ENCODE assay signal across 19 cellular contexts in the genomic region with DNA sequence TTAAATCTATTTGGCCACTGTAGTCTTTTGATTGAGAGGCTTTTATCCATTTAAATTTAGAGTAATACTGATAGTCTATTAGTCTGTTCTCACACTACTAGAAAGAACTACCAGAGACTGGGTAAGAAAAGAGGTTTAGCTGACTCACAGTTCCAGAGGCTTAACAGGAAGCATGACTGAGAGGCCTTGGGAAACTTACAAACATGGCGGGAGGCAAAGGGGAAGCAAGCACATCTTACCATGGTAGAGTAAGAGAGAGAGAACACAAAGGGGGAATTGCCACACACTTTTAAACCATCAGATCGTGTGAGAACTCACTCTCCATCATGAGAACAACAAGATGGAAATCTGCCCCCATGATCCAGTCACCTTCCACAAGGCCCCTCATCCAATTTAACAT.
DNase-seq lines count a peak whose midpoint lies in the region; ATAC-seq, FAIRE-seq and TF ChIP-seq lines count a peak whose summit lies in the region.
"Had no signal": no experiment of that assay in that cellular context is flagged by ENCODE, and none has a peak within 500 bp of the region (broad histone marks: within the 10 kb centered on the region; RNA-seq: fewer than 3 reads in every experiment).

No MANE protein-coding gene starts in this region.

- no peaks in the 10 kb centered on the region for H3K27me3 ChIP-seq in IMR-90 (ENCODE audit: control insufficient read depth, insufficient read depth, low read length)
- H3K27me3 ChIP-seq: testis had no signal

- POLR2A ChIA-PET in IMR-90 (lab: Charles Lee; ENCODE audit: unreplicated experiment), result no interaction called here

- H4K8ac ChIP-seq in IMR-90 (ENCODE audit: low read depth in 2 of 2, low read length in 2 of 2), result no peak overlapping the region

- H3K4me2 ChIP-seq in IMR-90 (ENCODE audit: low read depth, low read length), result no peak overlapping the region

- H3K9ac ChIP-seq in IMR-90 (ENCODE audit: low read depth, low read length), result no peak overlapping the region

- WGBS in IMR-90 (ENCODE audit: extremely low coverage in 2 of 2, insufficient read length in 1 of 2), 2 experiments, result no CpG with 5 or more reads among the region's 2 CpGs

- intact Hi-C loops in IMR-90 (cut with micrococcal nuclease) (no loop called here), Right ventricle myocardium superior (cut with DNase I) (no loop called here)

- peak overlapping the region; percentile 73 for H3K4ac ChIP-seq in IMR-90 (ENCODE audit: low read depth, low read length)

- H3K4me3 Mint-ChIP-seq in activated T-cell treated with anti-CD3 and anti-CD28 coated beads, Interleukin-2, amount 50 U/mL, for 24 hours, result no peak overlapping the region
- H3K4me3 Mint-ChIP-seq: activated naive CD4-positive, alpha-beta T cell treated with anti-CD3 and anti-CD28 coated beads for 36 hours; naive thymus-derived CD4-positive, alpha-beta T cell had no signal

- H3K27ac Mint-ChIP-seq in activated T-cell treated with anti-CD3 and anti-CD28 coated beads, Interleukin-2, amount 50 U/mL, for 24 hours, result no peak overlapping the region
- H3K27ac Mint-ChIP-seq: activated naive CD4-positive, alpha-beta T cell treated with anti-CD3 and anti-CD28 coated beads for 36 hours; naive thymus-derived CD4-positive, alpha-beta T cell had no signal

- no peaks in the 10 kb centered on the region for H3K36me3 Mint-ChIP-seq in activated T-cell treated with anti-CD3 and anti-CD28 coated beads, Interleukin-2, amount 50 U/mL, for 24 hours (ENCODE audit: low read depth)
- H3K36me3 Mint-ChIP-seq: naive thymus-derived CD4-positive, alpha-beta T cell had no signal

- H3K9me3 Mint-ChIP-seq in activated T-cell treated with anti-CD3 and anti-CD28 coated beads, Interleukin-2, amount 50 U/mL, for 24 hours, result no peaks in the 10 kb centered on the region

- CTCF ChIA-PET in IMR-90 (lab: Yijun Ruan, JAX), result no interaction called here

- H3K27me3 Mint-ChIP-seq in activated T-cell treated with anti-CD3 and anti-CD28 coated beads, Interleukin-2, amount 50 U/mL, for 24 hours, result no peaks in the 10 kb centered on the region
- H3K27me3 Mint-ChIP-seq: naive thymus-derived CD4-positive, alpha-beta T cell had no signal

- peaks cover 8% of the 10 kb centered on the region for H3K4me1 ChIP-seq in IMR-90 (ENCODE audit: control insufficient read depth, insufficient read depth, low read length)
- H3K4me1 ChIP-seq: testis had no signal

- peaks cover 14% of the 10 kb centered on the region for H3K9me1 ChIP-seq in IMR-90 (ENCODE audit: insufficient read depth, low read length)

- H2AK5ac ChIP-seq in IMR-90 (ENCODE audit: low read depth, low read length), result 0 out of 2 replicates have a peak overlapping the region, but pooled peaks have one; percentile 10

- H2AK9ac ChIP-seq in IMR-90 (replicated peaks; ENCODE audit: low read depth, low read length, poor library complexity), result no peak overlapping the region

- H3K79me1 ChIP-seq in IMR-90 (ENCODE audit: low read depth in 1 of 2, low read length in 2 of 2), result no peaks in the 10 kb centered on the region

- H3K27ac ChIP-seq in IMR-90 (ENCODE audit: insufficient read depth, low read length), result no peak overlapping the region
- H3K27ac ChIP-seq: testis had no signal

- peak overlapping the region; percentile 36; the same call in 1 of the 2 replicates for H4K5ac ChIP-seq in IMR-90 (ENCODE audit: low read depth, low read length)

- TF ChIP-seq CTCF in IMR-90 (conservative IDR thresholded peaks at IDR 0.05; ENCODE audit: low read depth, low read length), result no peak

- FAIRE-seq in urothelium cell line (lab: Jason Lieb, UNC), result no peak

- dilution Hi-C loops in IMR-90 (cut with HindIII; ENCODE audit: low sequenced_read_pairs, unreplicated experiment), result no loop called here

- H2BK5ac ChIP-seq in IMR-90 (ENCODE audit: low read depth, low read length, poor library complexity, severe bottlenecking), result peak overlapping the region; percentile 45

- no peak overlapping the region for H3K14ac ChIP-seq in IMR-90 (replicated peaks; ENCODE audit: low read depth, low read length)

- H3K56ac ChIP-seq in IMR-90 (ENCODE audit: extremely low read depth, insufficient read depth, low read length), result no peak overlapping the region

- in situ Hi-C loops in IMR-90 (cut with MboI; ENCODE audit: low sequenced_read_pairs), result no loop called here

- no TSS peak for BruUV-seq in IMR-90 (replicated peaks; lab: Mats Ljungman, UMichigan)

- H4K91ac ChIP-seq in IMR-90 (ENCODE audit: insufficient read depth, low read depth, low read length), result no peak overlapping the region

- peaks cover 3% of the 10 kb centered on the region; the same call in 1 of the 2 replicates for H3K9me3 ChIP-seq in IMR-90 (ENCODE audit: control insufficient read depth, insufficient read depth, low read length)
- H3K9me3 ChIP-seq: testis had no signal

- peak overlapping the region; percentile 41; the same call in 1 of the 2 replicates for H3K18ac ChIP-seq in IMR-90 (ENCODE audit: low read depth, low read length)

- no peak overlapping the region for H2BK15ac ChIP-seq in IMR-90 (ENCODE audit: low read depth, low read length)

- H2BK120ac ChIP-seq in IMR-90 (ENCODE audit: low read depth, low read length), result peak overlapping the region; percentile 77

- TF ChIP-seq POLR2A in IMR-90 (IDR thresholded peaks at IDR 0.05; ENCODE audit: low read depth, low read length), result no peak

- no peaks in the 10 kb centered on the region for H3K4me1 Mint-ChIP-seq in activated T-cell treated with anti-CD3 and anti-CD28 coated beads, Interleukin-2, amount 50 U/mL, for 24 hours (ENCODE audit: low read depth)
- H3K4me1 Mint-ChIP-seq: naive thymus-derived CD4-positive, alpha-beta T cell had no signal

- peak overlapping the region; percentile 32; the same call in 1 of the 2 replicates for H3K23ac ChIP-seq in IMR-90 (ENCODE audit: low read depth, low read length)

- no peak overlapping the region for H2BK20ac ChIP-seq in IMR-90 (ENCODE audit: low read depth, low read length)

- H3K4me3 ChIP-seq in IMR-90 (ENCODE audit: insufficient read depth, low read depth, low read length), result no peak overlapping the region
- H3K4me3 ChIP-seq: testis had no signal

- DNase-seq in DMS53 treated with DMSO at 0.1 percent for 48 hours (lab: John Stamatoyannopoulos, UW; ENCODE audit: unreplicated experiment) (peak; percentile 64), IMR-90 (peak; percentile 52), SKM-1 (lab: John Stamatoyannopoulos, UW; ENCODE audit: unreplicated experiment) (peak; percentile 40), iris pigment epithelial cell (ENCODE audit: low read depth) (peak; percentile 88), urothelium cell line (ENCODE audit: low spot score) (no peak), Right ventricle myocardium superior (no peak)
- no peak for DNase-seq in activated T-cell treated with anti-CD3 and anti-CD28 coated beads, Interleukin-2, amount 50 U/mL, for 24 hours
- DNase-seq: activated CD4-positive, alpha-beta T cell treated with anti-CD3 and anti-CD28 coated beads, Interleukin-2, amount 50 U/mL, for 1 hour; activated naive CD4-positive, alpha-beta T cell treated with anti-CD3 and anti-CD28 coated beads for 36 hours; AML-193; Calu3; cortex of kidney; glutamatergic neuron; naive thymus-derived CD4-positive, alpha-beta T cell; NCI-H1694 treated with DMSO at 0.1 percent for 48 hours; small intestine; testis had no signal

- no peak overlapping the region for H2AFZ ChIP-seq in IMR-90 (replicated peaks; ENCODE audit: low read length, poor library complexity)

- H3K36me3 ChIP-seq in IMR-90 (ENCODE audit: control insufficient read depth, insufficient read depth, low read length), result no peaks in the 10 kb centered on the region

- H4K20me1 ChIP-seq in IMR-90 (ENCODE audit: insufficient read depth, low read length), result no peaks in the 10 kb centered on the region

- no peak for TF ChIP-seq RAD21 in IMR-90 (IDR thresholded peaks at IDR 0.05; ENCODE audit: low read length)

- no peak for ATAC-seq in IMR-90 (ENCODE audit: low read depth)
- ATAC-seq in GM19397 (IDR thresholded peaks at IDR 0.05; ENCODE audit: unreplicated experiment), result no peak
- no peak for ATAC-seq in Right ventricle myocardium superior (ENCODE audit: poor library complexity)
- ATAC-seq: naive thymus-derived CD4-positive, alpha-beta T cell; SK-N-SH treated with all-trans-retinoic acid at 6 μM for 48 hours had no signal

TF ChIP-seq in IMR-90, 13 proteins besides CTCF, POLR2A, EP300 and RAD21:
- TF ChIP-seq RFX5 (IDR thresholded peaks at IDR 0.05; ENCODE audit: low read depth, low read length), result no peak
- no peak for TF ChIP-seq CHD1 (IDR thresholded peaks at IDR 0.05; ENCODE audit: low read depth, low read length)
- TF ChIP-seq MXI1 (IDR thresholded peaks at IDR 0.05; ENCODE audit: borderline replicate concordance, low read depth, low read length), result no peak
- TF ChIP-seq MAFK (IDR thresholded peaks at IDR 0.05; ENCODE audit: low read depth, low read length), result no peak
- TF ChIP-seq NFE2L2 (IDR thresholded peaks at IDR 0.05; ENCODE audit: low read depth, low read length), result no peak
- no peak for TF ChIP-seq BHLHE40 (IDR thresholded peaks at IDR 0.05; ENCODE audit: low read depth, low read length)
- TF ChIP-seq RCOR1 (IDR thresholded peaks at IDR 0.05; ENCODE audit: insufficient replicate concordance, low read length), result no peak

Comparison
In these comparisons a context has a peak if more than half of its experiments do, and no peak if none do; other contexts are left out.
1. DNase-seq: peak in DMS53 treated with DMSO at 0.1 percent for 48 hours (single experiment), IMR-90 (single experiment), SKM-1 (single experiment) and iris pigment epithelial cell (single experiment); none in activated T-cell treated with anti-CD3 and anti-CD28 coated beads, Interleukin-2, amount 50 U/mL, for 24 hours (single experiment), urothelium cell line (single experiment) and Right ventricle myocardium superior (single experiment).